In the genomic region with DNA sequence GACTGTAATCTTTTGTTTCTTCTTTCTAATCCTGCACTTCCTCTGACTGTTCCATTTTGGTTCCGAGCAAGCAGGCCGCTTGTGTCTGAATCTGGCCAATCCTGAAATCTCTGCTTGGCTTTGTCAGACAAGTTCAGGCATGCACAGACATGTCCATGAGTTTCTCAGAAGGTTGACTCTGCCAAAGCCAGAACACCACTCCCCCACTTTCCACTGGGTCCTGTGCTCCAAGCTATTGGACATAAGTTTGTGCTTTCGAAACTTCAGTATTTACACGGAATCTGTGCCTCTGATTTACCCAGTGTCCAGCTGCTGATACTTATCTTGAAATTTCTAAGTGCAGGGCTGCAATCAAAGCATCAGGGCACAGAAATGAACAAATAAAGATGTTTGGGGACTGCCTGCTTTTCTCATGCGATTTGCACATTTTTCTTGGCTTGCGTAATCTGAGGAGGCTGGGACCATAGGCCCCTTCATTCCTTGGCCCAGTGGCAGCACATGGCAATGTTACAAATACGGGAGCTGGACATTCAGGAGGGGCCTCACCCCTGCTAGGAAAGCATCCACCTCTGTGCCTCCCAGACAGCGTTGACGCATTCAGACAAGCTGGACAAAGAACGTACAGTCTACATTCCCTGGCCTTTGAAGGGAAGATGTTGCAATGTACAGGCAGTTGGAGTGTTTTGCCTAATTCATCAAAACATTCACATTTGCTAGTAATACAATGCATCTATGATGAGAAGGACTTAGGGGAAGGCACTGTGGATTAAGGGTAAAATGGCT, we compare ENCODE assay signal across 9 cellular contexts.
DNase-seq lines count a peak whose midpoint lies in the region; ATAC-seq and TF ChIP-seq lines count a peak whose summit lies in the region.
"Had no signal": no experiment of that assay in that cellular context is flagged by ENCODE, and none has a peak within 500 bp of the region (broad histone marks: within the 10 kb centered on the region; RNA-seq: fewer than 3 reads in every experiment).

No MANE protein-coding gene starts in this region.

- H2AFZ ChIP-seq in Karpas-422 (ENCODE audit: low read length): no peak overlapping the region

- DNase-seq in HS-5 (ENCODE audit: low read depth) (peak; percentile 75), astrocyte of the hippocampus (ENCODE audit: low read depth, low spot score) (peak; percentile 97), islet precursor cell (peak; percentile 94), stomach (peak; percentile 45), NOMO-1 (lab: John Stamatoyannopoulos, UW; ENCODE audit: unreplicated experiment in 2 of 2) (no peak), Karpas-422 (no peak)
- DNase-seq in stimulated activated CD4-positive, alpha-beta T cell treated with anti-CD3 and anti-CD28 coated beads, Interleukin-12 subunit alpha, Interleukin-12 subunit beta, amount 100 ng/mL, for 4 hours: no peak

- no peaks in the 10 kb centered on the region for H3K27me3 ChIP-seq in stomach
- no peaks in the 10 kb centered on the region for H3K27me3 ChIP-seq in Karpas-422 (ENCODE audit: low read length)

- TF ChIP-seq POLR2A in stomach (IDR thresholded peaks at IDR 0.05): no peak

- H4K20me1 ChIP-seq in Karpas-422 (ENCODE audit: insufficient read depth, low read depth, low read length): no peaks in the 10 kb centered on the region

- peak overlapping the region; percentile 29 to 81 (median 57) for H3K27ac ChIP-seq in stomach
- no peak overlapping the region for H3K27ac ChIP-seq in Karpas-422 (ENCODE audit: low read length)

- no peak for ATAC-seq in GM21423 (IDR thresholded peaks at IDR 0.05; ENCODE audit: unreplicated experiment)
- ATAC-seq: activated naive CD4-positive, alpha-beta T cell treated with anti-CD3 and anti-CD28 coated beads, Interleukin-2, amount 50 U/mL, for 72 hours had no signal

- peak; percentile 82 for TF ChIP-seq EP300 in stomach (IDR thresholded peaks at IDR 0.05)

- H3K4me3 ChIP-seq in stomach (no peak overlapping the region), Karpas-422 (ENCODE audit: low read length) (no peak overlapping the region)

- H3K36me3 ChIP-seq in stomach (no peaks in the 10 kb centered on the region), Karpas-422 (ENCODE audit: insufficient read depth, low read length) (no peaks in the 10 kb centered on the region)

- H3K9ac ChIP-seq in Karpas-422 (ENCODE audit: low read length): no peak overlapping the region

- TF ChIP-seq CTCF in stomach (IDR thresholded peaks at IDR 0.05): no peak

- H3K9me3 ChIP-seq in stomach (no peaks in the 10 kb centered on the region), Karpas-422 (ENCODE audit: low read length) (no peaks in the 10 kb centered on the region)

- H3K4me1 ChIP-seq in stomach (peaks cover 0 to 4% (median 0%) of the 10 kb centered on the region in 4 donors), Karpas-422 (ENCODE audit: low read length) (no peaks in the 10 kb centered on the region)

- no peaks in the 10 kb centered on the region for H3K79me2 ChIP-seq in Karpas-422 (ENCODE audit: low read length)

- WGBS in stomach, 5 donors: 42 to 51% (median 45%) methylated on average over 10 of the region's 10 CpGs

- no peaks in the 10 kb centered on the region; the same call in 1 of the 2 replicates for H3K9me2 ChIP-seq in Karpas-422 (replicated peaks; ENCODE audit: insufficient read depth, low read length)

- no peak overlapping the region for H3K4me2 ChIP-seq in Karpas-422 (ENCODE audit: low read depth, low read length, poor library complexity, severe bottlenecking)

- intact Hi-C loops in stomach (cut with DNase I; ENCODE audit: low total_unique reads): no loop called here

Comparison
In these comparisons a context has a peak if more than half of its experiments do, and no peak if none do; other contexts are left out.
1. DNase-seq: peak in HS-5 (single experiment), astrocyte of the hippocampus (single experiment), islet precursor cell (single experiment) and stomach (single experiment); none in NOMO-1 (0 of 2), Karpas-422 (single experiment) and stimulated activated CD4-positive, alpha-beta T cell treated with anti-CD3 and anti-CD28 coated beads, Interleukin-12 subunit alpha, Interleukin-12 subunit beta, amount 100 ng/mL, for 4 hours (single experiment).